In the genomic region with DNA sequence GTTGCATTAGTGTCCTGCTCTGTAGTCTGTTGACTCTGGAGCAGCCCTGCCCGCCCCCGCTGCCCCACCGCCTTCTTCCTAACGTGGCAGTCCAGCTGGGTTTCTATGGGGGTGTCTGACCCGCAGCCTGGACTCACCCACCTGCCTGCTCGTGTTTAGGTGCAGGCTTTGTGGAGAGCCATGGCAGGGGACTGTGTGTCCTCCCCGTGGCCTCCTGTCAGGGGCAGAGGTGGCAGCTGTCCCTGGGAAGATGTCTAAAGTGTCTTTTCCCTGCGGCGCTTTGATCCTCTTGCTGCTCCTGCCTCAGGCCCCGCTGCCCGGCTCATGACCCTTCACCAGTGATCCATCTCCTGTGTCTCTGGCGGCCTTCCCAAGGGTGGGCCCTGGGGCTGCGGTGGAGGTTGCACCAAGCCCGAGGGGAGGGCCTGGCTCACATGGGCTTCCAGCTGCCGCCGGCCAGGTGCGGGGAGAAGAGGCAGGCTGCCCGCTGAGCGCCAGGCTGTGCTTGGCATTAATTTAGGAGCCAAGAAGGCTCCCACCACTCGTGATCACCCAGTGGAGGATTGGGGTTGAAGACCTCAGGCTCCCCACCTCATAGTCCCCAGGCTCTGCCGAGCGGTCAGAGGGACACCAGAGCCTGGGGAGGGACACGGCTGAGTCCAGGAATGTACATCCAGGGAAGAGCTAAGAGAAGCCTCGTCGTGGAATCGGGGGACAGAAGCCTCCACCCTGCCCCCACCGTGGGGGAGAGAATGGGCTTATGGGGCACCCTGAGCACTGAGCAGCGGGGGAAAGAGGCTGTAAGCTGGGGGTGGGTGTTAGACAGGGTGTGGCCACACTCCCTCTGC, we compare ENCODE assay signal across 1 cellular context.
TF ChIP-seq lines count a peak whose summit lies in the region.

No MANE protein-coding gene starts in this region.

TF ChIP-seq in HepG2, 621 proteins besides CTCF, POLR2A, EP300 and RAD21 (continued from another document and continues in another):
- TF ChIP-seq, protein P1, sequence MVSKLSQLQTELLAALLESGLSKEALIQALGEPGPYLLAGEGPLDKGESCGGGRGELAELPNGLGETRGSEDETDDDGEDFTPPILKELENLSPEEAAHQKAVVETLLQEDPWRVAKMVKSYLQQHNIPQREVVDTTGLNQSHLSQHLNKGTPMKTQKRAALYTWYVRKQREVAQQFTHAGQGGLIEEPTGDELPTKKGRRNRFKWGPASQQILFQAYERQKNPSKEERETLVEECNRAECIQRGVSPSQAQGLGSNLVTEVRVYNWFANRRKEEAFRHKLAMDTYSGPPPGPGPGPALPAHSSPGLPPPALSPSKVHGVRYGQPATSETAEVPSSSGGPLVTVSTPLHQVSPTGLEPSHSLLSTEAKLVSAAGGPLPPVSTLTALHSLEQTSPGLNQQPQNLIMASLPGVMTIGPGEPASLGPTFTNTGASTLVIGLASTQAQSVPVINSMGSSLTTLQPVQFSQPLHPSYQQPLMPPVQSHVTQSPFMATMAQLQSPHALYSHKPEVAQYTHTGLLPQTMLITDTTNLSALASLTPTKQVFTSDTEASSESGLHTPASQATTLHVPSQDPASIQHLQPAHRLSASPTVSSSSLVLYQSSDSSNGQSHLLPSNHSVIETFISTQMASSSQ (IDR thresholded peaks at IDR 0.05; ENCODE audit: low read depth) = peak; percentile 56; the same call in 1 of the 2 replicates
- TF ChIP-seq, protein P1 (CRISPR knock-in tag; IDR thresholded peaks at IDR 0.05; ENCODE audit: borderline replicate concordance) = peak; percentile 82
- TF ChIP-seq RBM39 (IDR thresholded peaks at IDR 0.05; ENCODE audit: low read depth, low read length, poor library complexity, severe bottlenecking) = peak; percentile 90
- TF ChIP-seq, protein P2, sequence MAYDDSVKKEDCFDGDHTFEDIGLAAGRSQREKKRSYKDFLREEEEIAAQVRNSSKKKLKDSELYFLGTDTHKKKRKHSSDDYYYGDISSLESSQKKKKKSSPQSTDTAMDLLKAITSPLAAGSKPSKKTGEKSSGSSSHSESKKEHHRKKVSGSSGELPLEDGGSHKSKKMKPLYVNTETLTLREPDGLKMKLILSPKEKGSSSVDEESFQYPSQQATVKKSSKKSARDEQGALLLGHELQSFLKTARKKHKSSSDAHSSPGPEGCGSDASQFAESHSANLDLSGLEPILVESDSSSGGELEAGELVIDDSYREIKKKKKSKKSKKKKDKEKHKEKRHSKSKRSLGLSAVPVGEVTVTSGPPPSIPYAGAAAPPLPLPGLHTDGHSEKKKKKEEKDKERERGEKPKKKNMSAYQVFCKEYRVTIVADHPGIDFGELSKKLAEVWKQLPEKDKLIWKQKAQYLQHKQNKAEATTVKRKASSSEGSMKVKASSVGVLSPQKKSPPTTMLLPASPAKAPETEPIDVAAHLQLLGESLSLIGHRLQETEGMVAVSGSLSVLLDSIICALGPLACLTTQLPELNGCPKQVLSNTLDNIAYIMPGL (CRISPR knock-in tag; IDR thresholded peaks at IDR 0.05; ENCODE audit: borderline replicate concordance in 1 of 2, low read depth in 1 of 2) = peak; percentile 56 to 71; a peak in 2 of 4 replicates
- TF ChIP-seq, protein P3, sequence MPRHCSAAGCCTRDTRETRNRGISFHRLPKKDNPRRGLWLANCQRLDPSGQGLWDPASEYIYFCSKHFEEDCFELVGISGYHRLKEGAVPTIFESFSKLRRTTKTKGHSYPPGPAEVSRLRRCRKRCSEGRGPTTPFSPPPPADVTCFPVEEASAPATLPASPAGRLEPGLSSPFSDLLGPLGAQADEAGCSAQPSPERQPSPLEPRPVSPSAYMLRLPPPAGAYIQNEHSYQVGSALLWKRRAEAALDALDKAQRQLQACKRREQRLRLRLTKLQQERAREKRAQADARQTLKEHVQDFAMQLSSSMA (CRISPR knock-in tag; IDR thresholded peaks at IDR 0.05) = 0 out of 2 replicates have a peak, but pooled peaks have one; percentile 44
- TF ChIP-seq, protein P4, sequence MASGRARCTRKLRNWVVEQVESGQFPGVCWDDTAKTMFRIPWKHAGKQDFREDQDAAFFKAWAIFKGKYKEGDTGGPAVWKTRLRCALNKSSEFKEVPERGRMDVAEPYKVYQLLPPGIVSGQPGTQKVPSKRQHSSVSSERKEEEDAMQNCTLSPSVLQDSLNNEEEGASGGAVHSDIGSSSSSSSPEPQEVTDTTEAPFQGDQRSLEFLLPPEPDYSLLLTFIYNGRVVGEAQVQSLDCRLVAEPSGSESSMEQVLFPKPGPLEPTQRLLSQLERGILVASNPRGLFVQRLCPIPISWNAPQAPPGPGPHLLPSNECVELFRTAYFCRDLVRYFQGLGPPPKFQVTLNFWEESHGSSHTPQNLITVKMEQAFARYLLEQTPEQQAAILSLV (CRISPR knock-in tag; IDR thresholded peaks at IDR 0.05; ENCODE audit: borderline replicate concordance) = peak; percentile 92
- TF ChIP-seq, protein P5, sequence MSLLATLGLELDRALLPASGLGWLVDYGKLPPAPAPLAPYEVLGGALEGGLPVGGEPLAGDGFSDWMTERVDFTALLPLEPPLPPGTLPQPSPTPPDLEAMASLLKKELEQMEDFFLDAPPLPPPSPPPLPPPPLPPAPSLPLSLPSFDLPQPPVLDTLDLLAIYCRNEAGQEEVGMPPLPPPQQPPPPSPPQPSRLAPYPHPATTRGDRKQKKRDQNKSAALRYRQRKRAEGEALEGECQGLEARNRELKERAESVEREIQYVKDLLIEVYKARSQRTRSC (CRISPR knock-in tag; IDR thresholded peaks at IDR 0.05; ENCODE audit: low read depth) = 0 out of 2 replicates have a peak, but pooled peaks have one; percentile 48
- TF ChIP-seq ZFX (CRISPR knock-in tag; IDR thresholded peaks at IDR 0.05; ENCODE audit: low read depth) = peak; percentile 76
- TF ChIP-seq CCDC6 (CRISPR knock-in tag; IDR thresholded peaks at IDR 0.05) = 0 out of 2 replicates have a peak, but pooled peaks have one; percentile 50
- TF ChIP-seq ZNF230 (CRISPR knock-in tag; IDR thresholded peaks at IDR 0.05) = 0 out of 2 replicates have a peak, but pooled peaks have one; percentile 63
- no peak; the same call in 1 of the 2 replicates for TF ChIP-seq HMG20B (CRISPR knock-in tag; conservative IDR thresholded peaks at IDR 0.05)
- TF ChIP-seq ZNF543 (CRISPR knock-in tag; IDR thresholded peaks at IDR 0.05) = peak; percentile 79
- peak; percentile 84; the same call in 1 of the 2 replicates for TF ChIP-seq ZNF296 (CRISPR knock-in tag; conservative IDR thresholded peaks at IDR 0.05)
- no peak for TF ChIP-seq LCORL (IDR thresholded peaks at IDR 0.05)
- TF ChIP-seq LCORL (CRISPR knock-in tag; IDR thresholded peaks at IDR 0.05) = peak; percentile 85
- peak; percentile 55 for TF ChIP-seq RBFOX2 (IDR thresholded peaks at IDR 0.05; ENCODE audit: low read depth, low read length)
- TF ChIP-seq ZNF800 (CRISPR knock-in tag; IDR thresholded peaks at IDR 0.05) = no peak
- TF ChIP-seq ZNF343 (CRISPR knock-in tag; IDR thresholded peaks at IDR 0.05) = peak; percentile 86; the same call in 1 of the 2 replicates
- TF ChIP-seq NR2F1 (CRISPR knock-in tag; IDR thresholded peaks at IDR 0.05) = peak; percentile 67 to 69; a peak in 3 of 4 replicates
- TF ChIP-seq NAIF1 (CRISPR knock-in tag; IDR thresholded peaks at IDR 0.05; ENCODE audit: borderline replicate concordance) = no peak
- peak; percentile 83 for TF ChIP-seq NR2F6 (IDR thresholded peaks at IDR 0.05)
- peak; percentile 72 for TF ChIP-seq NR2F6 (CRISPR knock-in tag; IDR thresholded peaks at IDR 0.05)
- TF ChIP-seq NR0B2 (CRISPR knock-in tag; IDR thresholded peaks at IDR 0.05) = peak; percentile 48; the same call in 1 of the 2 replicates
- no peak for TF ChIP-seq ZNF850 (CRISPR knock-in tag; conservative IDR thresholded peaks at IDR 0.05)
- TF ChIP-seq, protein P6, sequence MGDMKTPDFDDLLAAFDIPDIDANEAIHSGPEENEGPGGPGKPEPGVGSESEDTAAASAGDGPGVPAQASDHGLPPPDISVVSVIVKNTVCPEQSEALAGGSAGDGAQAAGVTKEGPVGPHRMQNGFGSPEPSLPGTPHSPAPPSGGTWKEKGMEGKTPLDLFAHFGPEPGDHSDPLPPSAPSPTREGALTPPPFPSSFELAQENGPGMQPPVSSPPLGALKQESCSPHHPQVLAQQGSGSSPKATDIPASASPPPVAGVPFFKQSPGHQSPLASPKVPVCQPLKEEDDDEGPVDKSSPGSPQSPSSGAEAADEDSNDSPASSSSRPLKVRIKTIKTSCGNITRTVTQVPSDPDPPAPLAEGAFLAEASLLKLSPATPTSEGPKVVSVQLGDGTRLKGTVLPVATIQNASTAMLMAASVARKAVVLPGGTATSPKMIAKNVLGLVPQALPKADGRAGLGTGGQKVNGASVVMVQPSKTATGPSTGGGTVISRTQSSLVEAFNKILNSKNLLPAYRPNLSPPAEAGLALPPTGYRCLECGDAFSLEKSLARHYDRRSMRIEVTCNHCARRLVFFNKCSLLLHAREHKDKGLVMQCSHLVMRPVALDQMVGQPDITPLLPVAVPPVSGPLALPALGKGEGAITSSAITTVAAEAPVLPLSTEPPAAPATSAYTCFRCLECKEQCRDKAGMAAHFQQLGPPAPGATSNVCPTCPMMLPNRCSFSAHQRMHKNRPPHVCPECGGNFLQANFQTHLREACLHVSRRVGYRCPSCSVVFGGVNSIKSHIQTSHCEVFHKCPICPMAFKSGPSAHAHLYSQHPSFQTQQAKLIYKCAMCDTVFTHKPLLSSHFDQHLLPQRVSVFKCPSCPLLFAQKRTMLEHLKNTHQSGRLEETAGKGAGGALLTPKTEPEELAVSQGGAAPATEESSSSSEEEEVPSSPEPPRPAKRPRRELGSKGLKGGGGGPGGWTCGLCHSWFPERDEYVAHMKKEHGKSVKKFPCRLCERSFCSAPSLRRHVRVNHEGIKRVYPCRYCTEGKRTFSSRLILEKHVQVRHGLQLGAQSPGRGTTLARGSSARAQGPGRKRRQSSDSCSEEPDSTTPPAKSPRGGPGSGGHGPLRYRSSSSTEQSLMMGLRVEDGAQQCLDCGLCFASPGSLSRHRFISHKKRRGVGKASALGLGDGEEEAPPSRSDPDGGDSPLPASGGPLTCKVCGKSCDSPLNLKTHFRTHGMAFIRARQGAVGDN (CRISPR knock-in tag; IDR thresholded peaks at IDR 0.05) = peak; percentile 98
- 0 out of 2 replicates have a peak, but pooled peaks have one; percentile 71 for TF ChIP-seq AKAP8 (CRISPR knock-in tag; IDR thresholded peaks at IDR 0.05)
- 0 out of 2 replicates have a peak, but pooled peaks have one; percentile 53 for TF ChIP-seq ZSCAN29 (CRISPR knock-in tag; conservative IDR thresholded peaks at IDR 0.05)
- TF ChIP-seq ZNF383 (CRISPR knock-in tag; IDR thresholded peaks at IDR 0.05; ENCODE audit: borderline replicate concordance) = peak; percentile 87; the same call in 1 of the 2 replicates
- 0 out of 2 replicates have a peak, but pooled peaks have one; percentile 24 for TF ChIP-seq KDM4B (CRISPR knock-in tag; IDR thresholded peaks at IDR 0.05)
- peak; percentile 94 for TF ChIP-seq ZNF292 (CRISPR knock-in tag; IDR thresholded peaks at IDR 0.05; ENCODE audit: borderline replicate concordance, low read depth)
- TF ChIP-seq ZNF317 (CRISPR knock-in tag; IDR thresholded peaks at IDR 0.05) = 0 out of 2 replicates have a peak, but pooled peaks have one; percentile 31
- peak; percentile 98 for TF ChIP-seq ZNF549 (CRISPR knock-in tag; IDR thresholded peaks at IDR 0.05)
- no peak for TF ChIP-seq ZNF83 (CRISPR knock-in tag; IDR thresholded peaks at IDR 0.05; ENCODE audit: borderline replicate concordance)
- peak; percentile 81; the same call in 1 of the 2 replicates for TF ChIP-seq MTA1 (CRISPR knock-in tag; IDR thresholded peaks at IDR 0.05; ENCODE audit: borderline replicate concordance)
- peak; percentile 23; the same call in 1 of the 2 replicates for TF ChIP-seq MIER2 (CRISPR knock-in tag; IDR thresholded peaks at IDR 0.05)
- TF ChIP-seq, protein P7, sequence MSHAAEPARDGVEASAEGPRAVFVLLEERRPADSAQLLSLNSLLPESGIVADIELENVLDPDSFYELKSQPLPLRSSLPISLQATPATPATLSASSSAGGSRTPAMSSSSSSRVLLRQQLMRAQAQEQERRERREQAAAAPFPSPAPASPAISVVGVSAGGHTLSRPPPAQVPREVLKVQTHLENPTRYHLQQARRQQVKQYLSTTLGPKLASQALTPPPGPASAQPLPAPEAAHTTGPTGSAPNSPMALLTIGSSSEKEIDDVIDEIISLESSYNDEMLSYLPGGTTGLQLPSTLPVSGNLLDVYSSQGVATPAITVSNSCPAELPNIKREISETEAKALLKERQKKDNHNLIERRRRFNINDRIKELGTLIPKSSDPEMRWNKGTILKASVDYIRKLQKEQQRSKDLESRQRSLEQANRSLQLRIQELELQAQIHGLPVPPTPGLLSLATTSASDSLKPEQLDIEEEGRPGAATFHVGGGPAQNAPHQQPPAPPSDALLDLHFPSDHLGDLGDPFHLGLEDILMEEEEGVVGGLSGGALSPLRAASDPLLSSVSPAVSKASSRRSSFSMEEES (CRISPR knock-in tag; IDR thresholded peaks at IDR 0.05) = peak; percentile 42; the same call in 1 of the 2 replicates
- no peak for TF ChIP-seq XBP1 (CRISPR knock-in tag; IDR thresholded peaks at IDR 0.05)
- TF ChIP-seq GABPA (IDR thresholded peaks at IDR 0.05; ENCODE audit: low read depth, low read length) = no peak
- TF ChIP-seq GABPA (CRISPR knock-in tag; IDR thresholded peaks at IDR 0.05; ENCODE audit: low read depth) = no peak
- peak; percentile 80; the same call in 1 of the 2 replicates for TF ChIP-seq EEA1 (CRISPR knock-in tag; IDR thresholded peaks at IDR 0.05; ENCODE audit: borderline replicate concordance)
- TF ChIP-seq POLR2AphosphoS5 (IDR thresholded peaks at IDR 0.05; ENCODE audit: low read depth, low read length) = peak; percentile 19; the same call in 1 of the 2 replicates
